ENCODE assay signal across 21 cellular contexts in genomic region chr12:5588231-5588995, GRCh38.
A peak's percentile ranks its signal among the peaks of the same experiment; 100 is the strongest.
DNase-seq lines count a peak whose midpoint lies in the region; ATAC-seq and FAIRE-seq lines count a peak whose summit lies in the region.
"Had no signal": no experiment of that assay in that cellular context is flagged by ENCODE, and none has a peak within 500 bp of the region (broad histone marks: within the 10 kb centered on the region; RNA-seq: fewer than 3 reads in every experiment).

No MANE protein-coding gene starts in this region.

- no peak for ATAC-seq in stimulated activated naive CD8-positive, alpha-beta T cell treated with anti-CD3 and anti-CD28 coated beads, Interleukin-15, amount 100 ng/mL, for 72 hours
- no peak for ATAC-seq in T-cell (replicated peaks in 1 of 4)
- ATAC-seq: HCT116, psoas muscle had no signal

- no peak overlapping the region for H3K4me3 Mint-ChIP-seq in stimulated activated naive CD8-positive, alpha-beta T cell treated with anti-CD3 and anti-CD28 coated beads, Interleukin-15, amount 100 ng/mL, for 72 hours
- no peak overlapping the region for H3K4me3 Mint-ChIP-seq in T-cell
- H3K4me3 Mint-ChIP-seq: activated B cell treated with CpG ODN at 0.5 μM for 24 hours; activated CD4-positive, alpha-beta memory T cell treated with anti-CD3 and anti-CD28 coated beads for 36 hours; mesothelial cell of epicardium had no signal

- CTCF ChIA-PET in T-cell (lab: Charles Lee) = no interaction called here

- H3K4me1 Mint-ChIP-seq in stimulated activated naive CD8-positive, alpha-beta T cell treated with anti-CD3 and anti-CD28 coated beads, Interleukin-15, amount 100 ng/mL, for 72 hours = no peaks in the 10 kb centered on the region
- no peaks in the 10 kb centered on the region for H3K4me1 Mint-ChIP-seq in T-cell
- H3K4me1 Mint-ChIP-seq: activated B cell treated with CpG ODN at 0.5 μM for 24 hours had no signal

- DNase-seq in GM04503 (ENCODE audit: low read depth) (peak; percentile 41), RCC 7860 (ENCODE audit: low spot score) (peak; percentile 68), glomerular visceral epithelial cell (ENCODE audit: extremely low spot score) (peak; percentile 22), stromal cell of bone marrow (ENCODE audit: low read depth) (peak; percentile 42), T-cell (no peak), T-helper 1 cell (no peak)
- no peak for DNase-seq in stimulated activated naive CD8-positive, alpha-beta T cell treated with anti-CD3 and anti-CD28 coated beads, Interleukin-15, amount 100 ng/mL, for 72 hours
- DNase-seq: activated B cell treated with CpG ODN at 0.5 μM for 24 hours; activated CD4-positive, alpha-beta memory T cell treated with anti-CD3 and anti-CD28 coated beads for 36 hours; activated gamma-delta T cell treated with Interleukin-2 at 50 U/mL for 16 hours; activated T-cell treated with anti-CD3 and anti-CD28 coated beads for 4 hours; dermis blood vessel endothelial cell; DND-41; left cardiac atrium; NCI-H526 treated with DMSO at 0.1 percent for 48 hours; OCI-M1; psoas muscle; spleen; testis had no signal

- no peaks in the 10 kb centered on the region for H3K27me3 Mint-ChIP-seq in stimulated activated naive CD8-positive, alpha-beta T cell treated with anti-CD3 and anti-CD28 coated beads, Interleukin-15, amount 100 ng/mL, for 72 hours
- peaks cover 0 to 6% of the 10 kb centered on the region in 2 donors for H3K27me3 Mint-ChIP-seq in T-cell
- H3K27me3 Mint-ChIP-seq: activated CD4-positive, alpha-beta memory T cell treated with anti-CD3 and anti-CD28 coated beads for 36 hours had no signal

- POLR2A ChIA-PET in T-cell (lab: Charles Lee) = no interaction called here

- FAIRE-seq in RCC 7860 (lab: Jason Lieb, UNC) = peak; percentile 71

- no peaks in the 10 kb centered on the region for H3K9me3 Mint-ChIP-seq in stimulated activated naive CD8-positive, alpha-beta T cell treated with anti-CD3 and anti-CD28 coated beads, Interleukin-15, amount 100 ng/mL, for 72 hours
- H3K9me3 Mint-ChIP-seq in T-cell = no peaks in the 10 kb centered on the region
- H3K9me3 Mint-ChIP-seq: activated B cell treated with CpG ODN at 0.5 μM for 24 hours; activated CD4-positive, alpha-beta memory T cell treated with anti-CD3 and anti-CD28 coated beads for 36 hours; mesothelial cell of epicardium had no signal

- H3K36me3 Mint-ChIP-seq in T-cell = no peaks in the 10 kb centered on the region
- H3K36me3 Mint-ChIP-seq: activated CD4-positive, alpha-beta memory T cell treated with anti-CD3 and anti-CD28 coated beads for 36 hours; mesothelial cell of epicardium had no signal

- peak overlapping the region in 1 of 2 donors; percentile 28 for H3K27ac Mint-ChIP-seq in stimulated activated naive CD8-positive, alpha-beta T cell treated with anti-CD3 and anti-CD28 coated beads, Interleukin-15, amount 100 ng/mL, for 72 hours
- no peak overlapping the region for H3K27ac Mint-ChIP-seq in T-cell
- H3K27ac Mint-ChIP-seq: activated B cell treated with CpG ODN at 0.5 μM for 24 hours; activated CD4-positive, alpha-beta memory T cell treated with anti-CD3 and anti-CD28 coated beads for 36 hours; mesothelial cell of epicardium had no signal

Comparison
In these comparisons a context has a peak if more than half of its experiments do, and no peak if none do; other contexts are left out.
1. DNase-seq: peak in GM04503 (single experiment), RCC 7860 (single experiment), glomerular visceral epithelial cell (single experiment) and stromal cell of bone marrow (single experiment); none in stimulated activated naive CD8-positive, alpha-beta T cell treated with anti-CD3 and anti-CD28 coated beads, Interleukin-15, amount 100 ng/mL, for 72 hours (0 of 2), T-cell (0 of 34) and T-helper 1 cell (0 of 5).